Comparison of ENCODE assay signal across 10 cellular contexts in the genomic region with DNA sequence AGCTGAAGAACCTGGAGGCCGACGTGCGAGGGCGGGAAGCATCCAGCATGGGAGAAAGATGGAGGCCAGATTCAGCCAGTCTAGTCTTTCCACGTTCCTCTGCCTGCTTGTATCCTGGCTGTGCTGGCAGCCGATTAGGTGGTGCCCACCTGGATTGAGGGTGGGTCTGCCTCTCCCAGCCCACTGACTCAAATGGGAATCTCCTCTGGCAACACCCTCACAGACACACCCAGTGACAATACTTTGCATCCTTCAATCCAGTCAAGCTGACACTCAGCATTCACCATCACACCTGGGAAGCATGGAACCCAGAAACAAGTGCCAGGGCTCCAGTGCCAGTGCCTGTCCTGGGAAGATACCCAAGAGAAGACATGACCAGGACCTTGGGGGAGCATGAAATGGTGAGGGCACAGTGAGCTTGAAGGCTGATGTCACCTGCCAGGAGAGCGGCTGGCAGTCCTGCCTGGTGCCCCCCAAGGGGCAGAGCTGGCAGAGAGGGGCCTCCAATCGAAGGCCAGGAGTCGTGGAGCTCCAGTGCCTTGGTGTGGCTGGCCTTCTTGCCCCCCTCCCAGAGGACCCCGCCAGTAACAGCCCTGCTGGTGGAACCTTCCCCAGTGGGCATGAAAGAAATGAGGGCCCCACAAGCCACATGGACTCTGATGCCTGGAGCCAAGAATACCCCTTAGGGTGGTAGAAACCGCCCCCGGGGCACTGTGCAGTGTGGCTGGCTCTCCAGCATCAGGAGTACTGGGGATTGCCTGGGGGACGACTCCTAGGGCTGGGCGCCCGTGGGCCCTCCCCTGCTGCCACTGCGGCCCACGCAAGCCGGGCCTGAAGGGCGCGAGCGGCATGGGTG. TPM values are rescaled to one million over a fixed set of nuclear protein-coding genes. Genes with fewer than 3 reads are reported as not detected.
DNase-seq lines count a peak whose midpoint lies in the region; ATAC-seq and TF ChIP-seq lines count a peak whose summit lies in the region.
"Had no signal": no experiment of that assay in that cellular context is flagged by ENCODE, and none has a peak within 500 bp of the region (broad histone marks: within the 10 kb centered on the region; RNA-seq: fewer than 3 reads in every experiment).

No MANE protein-coding gene starts in this region.

- peak overlapping the region; percentile 35 for H3K4me3 ChIP-seq in AG04450 (ENCODE audit: low read depth, low read length)
- peak overlapping the region; percentile 8 for H3K4me3 ChIP-seq in epithelial cell of proximal tubule (ENCODE audit: low read depth, low read length)
- H3K4me3 ChIP-seq in neural progenitor cell: peak overlapping the region; percentile 43

- no peaks in the 10 kb centered on the region for H3K9me3 Mint-ChIP-seq in neural progenitor cell

- DNase-seq in AG04450 (ENCODE audit: low read depth, low spot score) (no peak), NCI-H226 (peak; percentile 1), epithelial cell of proximal tubule (ENCODE audit: low read depth) (no peak), neural progenitor cell (ENCODE audit: low spot score) (no peak), GM13976 (ENCODE audit: low spot score) (no peak), DMS153 (lab: John Stamatoyannopoulos, UW) (no peak), GM20000 (ENCODE audit: low spot score) (no peak)
- DNase-seq: NCI-H2227 treated with DMSO at 0.1 percent for 48 hours had no signal

- TF ChIP-seq CTCF in AG04450 (IDR thresholded peaks at IDR 0.05; ENCODE audit: low read depth, low read length) (no peak), epithelial cell of proximal tubule (conservative IDR thresholded peaks at IDR 0.05; ENCODE audit: low read depth, low read length) (no peak), neural progenitor cell (IDR thresholded peaks at IDR 0.05) (no peak), GM13976 (IDR thresholded peaks at IDR 0.05; ENCODE audit: borderline replicate concordance, control extremely low read depth, extremely low read depth, insufficient read depth, missing control alignments) (no peak), GM20000 (IDR thresholded peaks at IDR 0.05; ENCODE audit: extremely low read depth, missing control alignments) (no peak)

- in situ Hi-C loops in GM13976 (cut with MboI; ENCODE audit: low sequenced_read_pairs, unreplicated experiment): no loop called here

- peak overlapping the region; percentile 19 for H3K4me3 Mint-ChIP-seq in neural progenitor cell

- H3K27me3 ChIP-seq in AG04450 (ENCODE audit: control insufficient read depth, insufficient read depth, low read length) (no peaks in the 10 kb centered on the region), neural progenitor cell (peaks cover 33% of the 10 kb centered on the region)

- H3K9me3 ChIP-seq in AG04450 (ENCODE audit: control insufficient read depth, insufficient read depth, low read length): no peaks in the 10 kb centered on the region
- no peaks in the 10 kb centered on the region for H3K9me3 ChIP-seq in neural progenitor cell (ENCODE audit: low read depth)

- peak overlapping the region; percentile 89 for H2AFZ ChIP-seq in neural progenitor cell (replicated peaks)

- peaks cover 5% of the 10 kb centered on the region for H3K4me1 ChIP-seq in neural progenitor cell

- H4K20me1 ChIP-seq in neural progenitor cell (ENCODE audit: low read depth): peaks cover 37% of the 10 kb centered on the region

- peaks cover 15% of the 10 kb centered on the region for H3K36me3 Mint-ChIP-seq in neural progenitor cell

- POLR2A ChIA-PET in AG04450 (lab: Yijun Ruan, JAX): no interaction called here

- peaks cover 10% of the 10 kb centered on the region for H3K4me1 Mint-ChIP-seq in neural progenitor cell

- ATAC-seq in HG02885 (IDR thresholded peaks at IDR 0.05; ENCODE audit: poor library complexity, unreplicated experiment): no peak

- peak overlapping the region; percentile 88 for H3K4me2 ChIP-seq in neural progenitor cell

- no peak overlapping the region for H3K9ac ChIP-seq in neural progenitor cell

- peaks cover 18% of the 10 kb centered on the region for H3F3A ChIP-seq in neural progenitor cell (ENCODE audit: low read depth)

- H3K27ac Mint-ChIP-seq in neural progenitor cell: no peak overlapping the region

- H3K36me3 ChIP-seq in neural progenitor cell: no peaks in the 10 kb centered on the region

- no peak overlapping the region for H3K27ac ChIP-seq in AG04450 (ENCODE audit: low read depth, low read length)
- H3K27ac ChIP-seq in neural progenitor cell: no peak overlapping the region
- H3K27ac ChIP-seq: epithelial cell of prostate had no signal

- peaks cover 16% of the 10 kb centered on the region for H3K27me3 Mint-ChIP-seq in neural progenitor cell (ENCODE audit: insufficient read depth, low read depth)

- CTCF ChIA-PET in AG04450 (lab: Charles Lee): interaction anchor here (0.6 kb wide), 1 partner anchor 9 kb away, joined by 3 read pairs; no protein-coding TSS in a partner anchor

- no peaks in the 10 kb centered on the region for H3K79me2 ChIP-seq in neural progenitor cell (ENCODE audit: low read depth)

RNA-seq across cellular contexts. Expression of a gene that starts 0.6 kb away (rescaled TPM):
- 0.20 and 0.30 TPM in 2 replicates for polyA plus RNA-seq in AG04450 (2011; rRNA removed)
- 0.09 and 0.48 TPM in 2 replicates for polyA minus RNA-seq in AG04450 (2011; rRNA and poly(A)+ RNA removed)
- total RNA-seq in epithelial cell of proximal tubule (0.58 and 2.6 TPM in 2 replicates), neural progenitor cell (ENCODE audit: low replicate concordance) (2.8 TPM in 1 of 2 replicates, not detected in the other)

RNA-seq across cellular contexts. Expression of a gene that starts 9.8 kb away (rescaled TPM):
- polyA plus RNA-seq in AG04450 (2011; rRNA removed): 25.2 and 31.8 TPM in 2 replicates
- 25.9 and 33.5 TPM in 2 replicates for polyA minus RNA-seq in AG04450 (2011; rRNA and poly(A)+ RNA removed)
- total RNA-seq in epithelial cell of proximal tubule: 24.3 and 95.4 TPM in 2 replicates
- total RNA-seq in neural progenitor cell (ENCODE audit: low replicate concordance): 6.8 and 17.0 TPM in 2 replicates

RNA-seq across cellular contexts. Expression of a gene that starts 9.9 kb away (rescaled TPM):
- 213 and 233 TPM in 2 replicates for polyA plus RNA-seq in AG04450 (2011; rRNA removed)
- polyA minus RNA-seq in AG04450 (2011; rRNA and poly(A)+ RNA removed): 34.5 and 40.6 TPM in 2 replicates
- total RNA-seq in epithelial cell of proximal tubule (280 and 313 TPM in 2 replicates), neural progenitor cell (ENCODE audit: low replicate concordance) (100 and 220 TPM in 2 replicates)

RNA-seq across cellular contexts. Expression of a gene that starts 10.0 kb away (rescaled TPM):
- polyA plus RNA-seq in AG04450 (2011; rRNA removed): 57.7 and 57.8 TPM in 2 replicates
- polyA minus RNA-seq in AG04450 (2011; rRNA and poly(A)+ RNA removed): 71.3 and 94.4 TPM in 2 replicates
- total RNA-seq in epithelial cell of proximal tubule (179 and 367 TPM in 2 replicates), neural progenitor cell (ENCODE audit: low replicate concordance) (140 and 156 TPM in 2 replicates)

RNA-seq across cellular contexts. Expression of a gene that starts 16.6 kb away (rescaled TPM):
- polyA plus RNA-seq in AG04450 (2011; rRNA removed): 4.3 and 6.0 TPM in 2 replicates
- 24.8 and 35.2 TPM in 2 replicates for polyA minus RNA-seq in AG04450 (2011; rRNA and poly(A)+ RNA removed)
- total RNA-seq in epithelial cell of proximal tubule (28.5 and 38.1 TPM in 2 replicates), neural progenitor cell (ENCODE audit: low replicate concordance) (5.1 and 15.2 TPM in 2 replicates)
